Comparison of ENCODE assay signal across 8 cellular contexts in genomic region chr12:16359512-16360491, GRCh38. TPM values are rescaled to one million over a fixed set of nuclear protein-coding genes. Genes with fewer than 3 reads are reported as not detected.
DNase-seq lines count a peak whose midpoint lies in the region; ATAC-seq and TF ChIP-seq lines count a peak whose summit lies in the region.

No MANE protein-coding gene starts in this region.

- H3K4me3 ChIP-seq in MM.1S (ENCODE audit: low read length) = no peak overlapping the region
- no peak overlapping the region for H3K4me3 ChIP-seq in kidney epithelial cell (ENCODE audit: low read depth, low read length)

- no peaks in the 10 kb centered on the region for H3K4me1 ChIP-seq in MM.1S (ENCODE audit: low read length)

- H2AFZ ChIP-seq in MM.1S (ENCODE audit: low read length) = no peak overlapping the region

- no peaks in the 10 kb centered on the region for H3F3A ChIP-seq in MM.1S (ENCODE audit: insufficient read depth, low read length)

- H3K27me3 ChIP-seq in MM.1S (replicated peaks; ENCODE audit: insufficient read depth, low read length) (no peaks in the 10 kb centered on the region), kidney epithelial cell (ENCODE audit: control insufficient read depth, insufficient read depth, low read length) (no peaks in the 10 kb centered on the region)

- H3K9me2 ChIP-seq in MM.1S (replicated peaks; ENCODE audit: insufficient read depth, low read length) = no peaks in the 10 kb centered on the region

- no peak overlapping the region for H3K27ac ChIP-seq in MM.1S (ENCODE audit: low read length)

- TF ChIP-seq CTCF in MM.1S (IDR thresholded peaks at IDR 0.05; ENCODE audit: low read length) (peak; percentile 70), kidney epithelial cell (IDR thresholded peaks at IDR 0.05; ENCODE audit: insufficient read depth, low read length, poor library complexity, severe bottlenecking) (peak; percentile 74)

- 0 out of 2 replicates have a peak overlapping the region, but pooled peaks have one; percentile 4 for H3K4me2 ChIP-seq in MM.1S (ENCODE audit: low read depth, low read length)

- H3K9ac ChIP-seq in MM.1S (ENCODE audit: low read length) = no peak overlapping the region

- no peak for ATAC-seq in HG02623 (IDR thresholded peaks at IDR 0.05; ENCODE audit: unreplicated experiment)
- no peak for ATAC-seq in HG03520 (IDR thresholded peaks at IDR 0.05; ENCODE audit: unreplicated experiment)

- H3K9me3 ChIP-seq in MM.1S (replicated peaks; ENCODE audit: insufficient read depth, low read length) = no peaks in the 10 kb centered on the region

- H3K36me3 ChIP-seq in MM.1S (replicated peaks; ENCODE audit: insufficient read depth, low read length) (no peaks in the 10 kb centered on the region), kidney epithelial cell (ENCODE audit: control insufficient read depth, insufficient read depth, low read length) (no peaks in the 10 kb centered on the region)

- H3K79me2 ChIP-seq in MM.1S (ENCODE audit: low read length) = no peaks in the 10 kb centered on the region

- DNase-seq in A172 (ENCODE audit: low spot score) (peak; percentile 35), GDM1 (lab: John Stamatoyannopoulos, UW) (peak; percentile 1), MM.1S (peak; percentile 61), astrocyte of the hippocampus (ENCODE audit: low read depth, low spot score) (peak; percentile 40), kidney epithelial cell (ENCODE audit: low read depth) (no peak), mucosa of gallbladder (ENCODE audit: low spot score) (no peak)

- H4K20me1 ChIP-seq in MM.1S (ENCODE audit: insufficient read depth, low read length) = no peaks in the 10 kb centered on the region

RNA-seq across cellular contexts. Expression of gene MGST1, which starts 12.4 kb away (rescaled TPM):
- total RNA-seq in A172 (2014; rRNA removed; shearing (Covaris generic)) = 8.1 and 11.4 TPM in 2 replicates
- total RNA-seq in kidney epithelial cell (9.0 and 12.8 TPM in 2 replicates), mucosa of gallbladder (410 TPM)

Comparison
In these comparisons a context has a peak if more than half of its experiments do, and no peak if none do; other contexts are left out.
1. DNase-seq: peak in A172 (single experiment), GDM1 (single experiment), MM.1S (single experiment) and astrocyte of the hippocampus (single experiment); none in kidney epithelial cell (single experiment) and mucosa of gallbladder (single experiment).
2. RNA of gene MGST1, which starts 12.4 kb away (total RNA-seq): 410 TPM in mucosa of gallbladder (single experiment); 9.0 to 12.8 TPM in kidney epithelial cell and 8.1 to 11.4 TPM in A172; every median in the first group is over 10 times any median in the second.